ENCODE assay signal across 38 cellular contexts in the genomic region with DNA sequence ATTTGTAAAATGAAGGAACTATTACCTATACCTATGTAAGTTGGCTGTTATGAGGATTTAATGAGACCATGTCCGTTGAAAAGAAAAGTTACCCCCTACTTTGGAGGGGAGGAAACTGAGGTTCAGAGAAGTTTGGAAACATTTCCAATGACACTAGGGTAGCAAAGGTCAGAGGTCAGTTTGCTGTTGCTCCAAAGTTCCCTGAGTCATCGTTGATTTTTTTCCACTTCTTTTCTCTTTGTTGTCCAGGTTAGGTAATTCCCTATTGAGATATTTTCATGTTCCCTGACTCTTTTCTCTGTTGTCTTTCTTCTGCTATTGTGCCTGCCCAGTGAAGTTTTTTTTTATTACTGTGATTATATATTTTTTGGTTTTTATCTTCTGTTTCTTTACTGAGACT.
"Had no signal": no experiment of that assay in that cellular context is flagged by ENCODE, and none has a peak within 500 bp of the region (broad histone marks: within the 10 kb centered on the region; RNA-seq: fewer than 3 reads in every experiment).

No MANE protein-coding gene starts in this region.

- ATAC-seq: activated naive CD4-positive, alpha-beta T cell treated with anti-CD3 and anti-CD28 coated beads, Interleukin-2, amount 50 U/mL, for 72 hours; activated naive CD8-positive, alpha-beta T cell treated with anti-CD3 and anti-CD28 coated beads, Interleukin-2, amount 50 U/mL, for 24 hours; activated T-cell treated with anti-CD3 and anti-CD28 coated beads, Interleukin-2, amount 50 U/mL, for 4 hours; activated T-helper 17 cell treated with anti-CD3 and anti-CD28 coated beads, Interleukin-2, amount 50 U/mL, for 72 hours; body of pancreas had no signal

- H3K27me3 Mint-ChIP-seq: activated naive CD4-positive, alpha-beta T cell treated with anti-CD3 and anti-CD28 coated beads, Interleukin-2, amount 10 ng/mL, durations not matched to agents 7 days and 5 days; activated naive CD8-positive, alpha-beta T cell; activated naive CD8-positive, alpha-beta T cell treated with anti-CD3 and anti-CD28 coated beads, Interleukin-2, amount 10 ng/mL, durations not matched to agents 7 days and 5 days had no signal

- H3K36me3 Mint-ChIP-seq: activated naive CD4-positive, alpha-beta T cell treated with anti-CD3 and anti-CD28 coated beads, Interleukin-2, amount 10 ng/mL, durations not matched to agents 7 days and 5 days; activated naive CD4-positive, alpha-beta T cell treated with anti-CD3 and anti-CD28 coated beads, Interleukin-2, amount 50 U/mL, for 24 hours; activated naive CD4-positive, alpha-beta T cell treated with anti-CD3 and anti-CD28 coated beads, Interleukin-2, amount 50 U/mL, for 72 hours; activated naive CD8-positive, alpha-beta T cell; activated naive CD8-positive, alpha-beta T cell treated with anti-CD3 and anti-CD28 coated beads for 36 hours; activated naive CD8-positive, alpha-beta T cell treated with anti-CD3 and anti-CD28 coated beads, Interleukin-2, amount 10 ng/mL, durations not matched to agents 7 days and 5 days; brain had no signal

- H3K36me3 ChIP-seq: adrenal gland, ascending aorta, brain microvascular endothelial cell, breast epithelium, cardiac muscle cell had no signal

- H3K27me3 ChIP-seq: adrenal gland, ascending aorta, body of pancreas, brain microvascular endothelial cell, cardiac muscle cell had no signal

- H3K4me3 ChIP-seq: adrenal gland, ascending aorta, body of pancreas, breast epithelium, cardiac muscle cell had no signal

- DNase-seq: activated effector memory CD4-positive, alpha-beta T cell treated with Interleukin-2 at 50 U/mL for 16 hours; activated gamma-delta T cell; activated gamma-delta T cell treated with Interleukin-2 at 50 U/mL for 16 hours; activated naive CD4-positive, alpha-beta T cell; activated naive CD4-positive, alpha-beta T cell treated with anti-CD3 and anti-CD28 coated beads for 36 hours; activated naive CD4-positive, alpha-beta T cell treated with anti-CD3 and anti-CD28 coated beads, Interleukin-2, amount 10 ng/mL, durations not matched to agents 7 days and 5 days; activated naive CD4-positive, alpha-beta T cell treated with anti-CD3 and anti-CD28 coated beads, Interleukin-2, amount 50 U/mL, for 16 hours; activated naive CD4-positive, alpha-beta T cell treated with Interleukin-2 at 50 U/mL for 16 hours; activated naive CD8-positive, alpha-beta T cell treated with anti-CD3 and anti-CD28 coated beads for 36 hours; activated naive CD8-positive, alpha-beta T cell treated with anti-CD3 and anti-CD28 coated beads, Interleukin-2, amount 10 ng/mL, durations not matched to agents 7 days and 5 days; activated naive CD8-positive, alpha-beta T cell treated with anti-CD3 and anti-CD28 coated beads, Interleukin-2, amount 50 U/mL, for 24 hours; activated T-cell treated with anti-CD3 and anti-CD28 coated beads for 4 hours; activated T-cell treated with anti-CD3 and anti-CD28 coated beads, Interleukin-2, amount 50 U/mL, for 1 hour; activated T-cell treated with anti-CD3 and anti-CD28 coated beads, Interleukin-2, amount 50 U/mL, for 24 hours; activated T-cell treated with anti-CD3 and anti-CD28 coated beads, Interleukin-2, amount 50 U/mL, for 4 hours; adrenal gland; amniotic stem cell; amygdala; anterior cingulate cortex; aorta; body of pancreas; brain microvascular endothelial cell; caudate nucleus; central memory CD4-positive, alpha-beta T cell; cerebellar nuclear complex had no signal

- FAIRE-seq: astrocyte, bronchial epithelial cell had no signal

- H3K4me3 Mint-ChIP-seq: activated naive CD4-positive, alpha-beta T cell treated with anti-CD3 and anti-CD28 coated beads for 36 hours; activated naive CD4-positive, alpha-beta T cell treated with anti-CD3 and anti-CD28 coated beads, Interleukin-2, amount 10 ng/mL, durations not matched to agents 7 days and 5 days; activated naive CD4-positive, alpha-beta T cell treated with anti-CD3 and anti-CD28 coated beads, Interleukin-2, amount 50 U/mL, for 24 hours; activated naive CD8-positive, alpha-beta T cell; activated naive CD8-positive, alpha-beta T cell treated with anti-CD3 and anti-CD28 coated beads for 36 hours; activated naive CD8-positive, alpha-beta T cell treated with anti-CD3 and anti-CD28 coated beads, Interleukin-2, amount 10 ng/mL, durations not matched to agents 7 days and 5 days; activated naive CD8-positive, alpha-beta T cell treated with anti-CD3 and anti-CD28 coated beads, Interleukin-2, amount 50 U/mL, for 24 hours; activated T-cell treated with anti-CD3 and anti-CD28 coated beads, Interleukin-2, amount 50 U/mL, for 24 hours; activated T-cell treated with anti-CD3 and anti-CD28 coated beads, Interleukin-2, amount 50 U/mL, for 4 hours; activated T-helper 1 cell treated with anti-CD3 and anti-CD28 coated beads, Interleukin-12 subunit alpha, Interleukin-12 subunit beta, Interleukin-2, Interleukin-4 antibody, amounts not matched to agents 30 ng/mL and 10 ng/mL and 1 ng/mL, durations not matched to agents 14 hours and 24 hours and 36 hours; activated T-helper 17 cell treated with anti-CD3 and anti-CD28 coated beads, Interleukin-2, amount 50 U/mL, for 72 hours; brain; central memory CD8-positive, alpha-beta T cell had no signal

- H3K9me3 ChIP-seq: adrenal gland, ascending aorta had no signal

- H3K27ac Mint-ChIP-seq: activated naive CD4-positive, alpha-beta T cell treated with anti-CD3 and anti-CD28 coated beads for 36 hours; activated naive CD4-positive, alpha-beta T cell treated with anti-CD3 and anti-CD28 coated beads, Interleukin-2, amount 10 ng/mL, durations not matched to agents 7 days and 5 days; activated naive CD4-positive, alpha-beta T cell treated with anti-CD3 and anti-CD28 coated beads, Interleukin-2, amount 50 U/mL, for 24 hours; activated naive CD4-positive, alpha-beta T cell treated with anti-CD3 and anti-CD28 coated beads, Interleukin-2, amount 50 U/mL, for 72 hours; activated naive CD8-positive, alpha-beta T cell; activated naive CD8-positive, alpha-beta T cell treated with anti-CD3 and anti-CD28 coated beads for 36 hours; activated naive CD8-positive, alpha-beta T cell treated with anti-CD3 and anti-CD28 coated beads, Interleukin-2, amount 10 ng/mL, durations not matched to agents 7 days and 5 days; activated naive CD8-positive, alpha-beta T cell treated with anti-CD3 and anti-CD28 coated beads, Interleukin-2, amount 50 U/mL, for 24 hours; activated T-cell treated with anti-CD3 and anti-CD28 coated beads, Interleukin-2, amount 50 U/mL, for 24 hours; activated T-helper 1 cell treated with anti-CD3 and anti-CD28 coated beads, Interleukin-12 subunit alpha, Interleukin-12 subunit beta, Interleukin-2, Interleukin-4 antibody, amounts not matched to agents 30 ng/mL and 10 ng/mL and 1 ng/mL, durations not matched to agents 14 hours and 24 hours and 36 hours; activated T-helper 17 cell treated with anti-CD3 and anti-CD28 coated beads, Interleukin-2, amount 50 U/mL, for 72 hours; activated T-helper 2 cell treated with anti-CD3 and anti-CD28 coated beads, Interferon-gamma antibody, Interleukin-2, Interleukin-4, amounts not matched to agents 10 μg/mL and 5 μg/mL and 100 μg/mL, durations not matched to agents 14 hours and 24 hours and 36 hours; brain had no signal

- H3K9me3 Mint-ChIP-seq: activated naive CD4-positive, alpha-beta T cell treated with anti-CD3 and anti-CD28 coated beads, Interleukin-2, amount 50 U/mL, for 24 hours; activated T-helper 1 cell treated with anti-CD3 and anti-CD28 coated beads, Interleukin-12 subunit alpha, Interleukin-12 subunit beta, Interleukin-2, Interleukin-4 antibody, amounts not matched to agents 30 ng/mL and 10 ng/mL and 1 ng/mL, durations not matched to agents 14 hours and 24 hours and 36 hours; activated T-helper 2 cell treated with anti-CD3 and anti-CD28 coated beads, Interferon-gamma antibody, Interleukin-2, Interleukin-4, amounts not matched to agents 10 μg/mL and 5 μg/mL and 100 μg/mL, durations not matched to agents 14 hours and 24 hours and 36 hours; central memory CD8-positive, alpha-beta T cell had no signal

- H3K27ac ChIP-seq: adrenal gland, ascending aorta, body of pancreas, brain microvascular endothelial cell, breast epithelium, cardiac muscle cell had no signal

- H3K4me1 ChIP-seq: adrenal gland, ascending aorta, body of pancreas, breast epithelium had no signal

- H3K4me1 Mint-ChIP-seq: activated naive CD4-positive, alpha-beta T cell treated with anti-CD3 and anti-CD28 coated beads, Interleukin-2, amount 10 ng/mL, durations not matched to agents 7 days and 5 days; activated naive CD4-positive, alpha-beta T cell treated with anti-CD3 and anti-CD28 coated beads, Interleukin-2, amount 50 U/mL, for 24 hours; activated naive CD8-positive, alpha-beta T cell treated with anti-CD3 and anti-CD28 coated beads for 36 hours; activated naive CD8-positive, alpha-beta T cell treated with anti-CD3 and anti-CD28 coated beads, Interleukin-2, amount 10 ng/mL, durations not matched to agents 7 days and 5 days; activated naive CD8-positive, alpha-beta T cell treated with anti-CD3 and anti-CD28 coated beads, Interleukin-2, amount 50 U/mL, for 24 hours; activated T-helper 17 cell treated with anti-CD3 and anti-CD28 coated beads, Interleukin-2, amount 50 U/mL, for 72 hours; central memory CD8-positive, alpha-beta T cell had no signal
